ENCODE assay signal across 10 cellular contexts in genomic region chr6:56091159-56091869, GRCh38.
DNase-seq lines count a peak whose midpoint lies in the region; ATAC-seq lines count a peak whose summit lies in the region.
"Had no signal": no experiment of that assay in that cellular context is flagged by ENCODE, and none has a peak within 500 bp of the region (broad histone marks: within the 10 kb centered on the region; RNA-seq: fewer than 3 reads in every experiment).

No MANE protein-coding gene starts in this region.

- DNase-seq in GM03348 (ENCODE audit: low spot score) (peak; percentile 32), NOMO-1 treated with DMSO at 0.1 percent for 48 hours (lab: John Stamatoyannopoulos, UW; ENCODE audit: unreplicated experiment) (peak; percentile 73), epithelial cell of prostate (ENCODE audit: low read depth, low spot score) (peak; percentile 79), pons (ENCODE audit: low spot score) (peak; percentile 8), KG1 (lab: John Stamatoyannopoulos, UW) (no peak), GM19238 (ENCODE audit: insufficient read length, low spot score) (no peak)
- DNase-seq in stimulated activated naive CD4-positive, alpha-beta T cell (lab: John Stamatoyannopoulos, UW), result no peak
- DNase-seq: activated T-cell treated with anti-CD3 and anti-CD28 coated beads for 4 hours, NCI-H1092 treated with DMSO at 0.1 percent for 48 hours had no signal

- ATAC-seq in GM21529 (IDR thresholded peaks at IDR 0.05; ENCODE audit: unreplicated experiment), result no peak

- H3K27ac ChIP-seq in epithelial cell of prostate, result peak overlapping the region; percentile 61

Comparison
In these comparisons a context has a peak if more than half of its experiments do, and no peak if none do; other contexts are left out.
1. DNase-seq: peak in GM03348 (single experiment), NOMO-1 treated with DMSO at 0.1 percent for 48 hours (single experiment), epithelial cell of prostate (single experiment) and pons (single experiment); none in KG1 (single experiment), stimulated activated naive CD4-positive, alpha-beta T cell (0 of 6) and GM19238 (single experiment).